ENCODE assay signal across 1 cellular context in the genomic region with DNA sequence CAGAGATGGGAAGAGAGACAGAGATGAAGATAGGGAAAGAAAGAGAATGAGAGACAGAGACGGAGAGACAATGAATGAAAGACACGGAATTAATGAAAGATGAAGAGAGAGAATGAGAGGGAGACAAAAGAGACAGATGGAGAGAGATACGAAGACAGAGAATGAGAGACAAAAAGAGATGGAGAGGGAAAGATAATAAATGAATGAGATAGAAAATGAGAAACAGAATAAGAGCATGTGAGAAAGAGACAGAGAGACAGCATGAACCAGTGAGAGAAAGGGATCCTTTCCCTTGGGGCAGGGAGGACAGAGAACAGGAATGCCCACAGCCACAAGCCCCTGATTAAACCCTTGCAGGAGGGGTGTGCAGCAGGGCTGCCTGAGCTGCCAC.
TF ChIP-seq lines count a peak whose summit lies in the region.

No MANE protein-coding gene starts in this region.

TF ChIP-seq in A549, 52 proteins besides CTCF, POLR2A, EP300 and RAD21 (continued from another document):
- TF ChIP-seq, protein P1, sequence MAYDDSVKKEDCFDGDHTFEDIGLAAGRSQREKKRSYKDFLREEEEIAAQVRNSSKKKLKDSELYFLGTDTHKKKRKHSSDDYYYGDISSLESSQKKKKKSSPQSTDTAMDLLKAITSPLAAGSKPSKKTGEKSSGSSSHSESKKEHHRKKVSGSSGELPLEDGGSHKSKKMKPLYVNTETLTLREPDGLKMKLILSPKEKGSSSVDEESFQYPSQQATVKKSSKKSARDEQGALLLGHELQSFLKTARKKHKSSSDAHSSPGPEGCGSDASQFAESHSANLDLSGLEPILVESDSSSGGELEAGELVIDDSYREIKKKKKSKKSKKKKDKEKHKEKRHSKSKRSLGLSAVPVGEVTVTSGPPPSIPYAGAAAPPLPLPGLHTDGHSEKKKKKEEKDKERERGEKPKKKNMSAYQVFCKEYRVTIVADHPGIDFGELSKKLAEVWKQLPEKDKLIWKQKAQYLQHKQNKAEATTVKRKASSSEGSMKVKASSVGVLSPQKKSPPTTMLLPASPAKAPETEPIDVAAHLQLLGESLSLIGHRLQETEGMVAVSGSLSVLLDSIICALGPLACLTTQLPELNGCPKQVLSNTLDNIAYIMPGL (CRISPR knock-in tag; IDR thresholded peaks at IDR 0.05; ENCODE audit: borderline replicate concordance): no peak
- TF ChIP-seq, protein P2, sequence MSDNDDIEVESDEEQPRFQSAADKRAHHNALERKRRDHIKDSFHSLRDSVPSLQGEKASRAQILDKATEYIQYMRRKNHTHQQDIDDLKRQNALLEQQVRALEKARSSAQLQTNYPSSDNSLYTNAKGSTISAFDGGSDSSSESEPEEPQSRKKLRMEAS (IDR thresholded peaks at IDR 0.05): no peak
- TF ChIP-seq, protein P3, sequence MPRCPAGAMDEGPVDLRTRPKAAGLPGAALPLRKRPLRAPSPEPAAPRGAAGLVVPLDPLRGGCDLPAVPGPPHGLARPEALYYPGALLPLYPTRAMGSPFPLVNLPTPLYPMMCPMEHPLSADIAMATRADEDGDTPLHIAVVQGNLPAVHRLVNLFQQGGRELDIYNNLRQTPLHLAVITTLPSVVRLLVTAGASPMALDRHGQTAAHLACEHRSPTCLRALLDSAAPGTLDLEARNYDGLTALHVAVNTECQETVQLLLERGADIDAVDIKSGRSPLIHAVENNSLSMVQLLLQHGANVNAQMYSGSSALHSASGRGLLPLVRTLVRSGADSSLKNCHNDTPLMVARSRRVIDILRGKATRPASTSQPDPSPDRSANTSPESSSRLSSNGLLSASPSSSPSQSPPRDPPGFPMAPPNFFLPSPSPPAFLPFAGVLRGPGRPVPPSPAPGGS (IDR thresholded peaks at IDR 0.05): no peak
- TF ChIP-seq PHF8 (IDR thresholded peaks at IDR 0.05; ENCODE audit: borderline replicate concordance, low read depth): no peak
- TF ChIP-seq RCOR1 (IDR thresholded peaks at IDR 0.05; ENCODE audit: low read depth, low read length): no peak
TF ChIP-seq in A549: peak in this region for 0.
